In genomic region chr1:119046429-119047039, GRCh38 we compare ENCODE assay signal across 12 cellular contexts. TPM values are rescaled to one million over a fixed set of nuclear protein-coding genes. Genes with fewer than 3 reads are reported as not detected.
DNase-seq lines count a peak whose midpoint lies in the region; ATAC-seq and TF ChIP-seq lines count a peak whose summit lies in the region.
"Had no signal": no experiment of that assay in that cellular context is flagged by ENCODE, and none has a peak within 500 bp of the region (broad histone marks: within the 10 kb centered on the region; RNA-seq: fewer than 3 reads in every experiment).

No MANE protein-coding gene starts in this region.

- peak overlapping the region; percentile 28 to 42 for H3K27ac ChIP-seq in ascending aorta
- peak overlapping the region; percentile 27 for H3K27ac ChIP-seq in rectal smooth muscle tissue (ENCODE audit: low read depth, low read length)
- H3K27ac ChIP-seq: body of pancreas had no signal

- intact Hi-C loops in ascending aorta (cut with DNase I) = loop anchor here (5.0 kb wide), 1 partner anchor 96 kb away; the partner anchor contains the start of gene WARS2
- intact Hi-C loops in Right ventricle myocardium superior (cut with DNase I) = no loop called here

- no peak overlapping the region for H3K27ac Mint-ChIP-seq in stimulated activated naive CD8-positive, alpha-beta T cell treated with anti-CD3 and anti-CD28 coated beads, Interleukin-15, amount 100 ng/mL, for 72 hours

- no peaks in the 10 kb centered on the region for H3K9me3 ChIP-seq in ascending aorta
- H3K9me3 ChIP-seq: body of pancreas had no signal

- H3K4me1 ChIP-seq in ascending aorta (no peaks in the 10 kb centered on the region), rectal smooth muscle tissue (ENCODE audit: control insufficient read depth, insufficient read depth, low read length) (no peaks in the 10 kb centered on the region)
- H3K4me1 ChIP-seq: body of pancreas had no signal

- peak; percentile 4 for DNase-seq in Ammon's horn (ENCODE audit: low spot score)
- no peak for DNase-seq in ascending aorta (ENCODE audit: low spot score in 2 of 2)
- DNase-seq in Right ventricle myocardium superior = peak; percentile 57
- DNase-seq in ureter (ENCODE audit: low spot score) = no peak
- no peak for DNase-seq in stimulated activated naive CD8-positive, alpha-beta T cell treated with anti-CD3 and anti-CD28 coated beads, Interleukin-15, amount 100 ng/mL, for 72 hours
- DNase-seq: left colon, MV-4-11, NCI-H510A had no signal

- peak; percentile 50 for ATAC-seq in Right ventricle myocardium superior (ENCODE audit: poor library complexity)
- ATAC-seq in GM19463 (IDR thresholded peaks at IDR 0.05; ENCODE audit: unreplicated experiment) = no peak
- no peak for ATAC-seq in HG02610 (IDR thresholded peaks at IDR 0.05; ENCODE audit: unreplicated experiment)
- no peak for ATAC-seq in stimulated activated naive CD8-positive, alpha-beta T cell treated with anti-CD3 and anti-CD28 coated beads, Interleukin-15, amount 100 ng/mL, for 72 hours
- ATAC-seq: body of pancreas, left colon had no signal

- H3K27me3 Mint-ChIP-seq in stimulated activated naive CD8-positive, alpha-beta T cell treated with anti-CD3 and anti-CD28 coated beads, Interleukin-15, amount 100 ng/mL, for 72 hours = no peaks in the 10 kb centered on the region

- no peaks in the 10 kb centered on the region for H3K4me1 Mint-ChIP-seq in stimulated activated naive CD8-positive, alpha-beta T cell treated with anti-CD3 and anti-CD28 coated beads, Interleukin-15, amount 100 ng/mL, for 72 hours

- no peak overlapping the region for H3K4me3 Mint-ChIP-seq in stimulated activated naive CD8-positive, alpha-beta T cell treated with anti-CD3 and anti-CD28 coated beads, Interleukin-15, amount 100 ng/mL, for 72 hours

- H3K4me3 ChIP-seq in ascending aorta (peak overlapping the region in 1 of 2 donors; percentile 29), rectal smooth muscle tissue (ENCODE audit: low read length) (no peak overlapping the region)
- H3K4me3 ChIP-seq: body of pancreas had no signal

- H3K9me3 Mint-ChIP-seq in stimulated activated naive CD8-positive, alpha-beta T cell treated with anti-CD3 and anti-CD28 coated beads, Interleukin-15, amount 100 ng/mL, for 72 hours = peaks cover 9% of the 10 kb centered on the region in 2 donors

- TF ChIP-seq CTCF in ascending aorta (IDR thresholded peaks at IDR 0.05) = no peak

- peaks cover 0 to 15% of the 10 kb centered on the region in 2 donors for H3K36me3 ChIP-seq in ascending aorta
- H3K36me3 ChIP-seq in rectal smooth muscle tissue (ENCODE audit: control insufficient read depth, insufficient read depth, low read length) = no peaks in the 10 kb centered on the region

- H3K9ac ChIP-seq in rectal smooth muscle tissue (ENCODE audit: low read length) = no peak overlapping the region

- H3K27me3 ChIP-seq in ascending aorta (no peaks in the 10 kb centered on the region), rectal smooth muscle tissue (ENCODE audit: control insufficient read depth, insufficient read depth, low read length) (no peaks in the 10 kb centered on the region)
- H3K27me3 ChIP-seq: body of pancreas had no signal

RNA-seq across cellular contexts. Expression of gene TBX15, which starts 58.4 kb away (rescaled TPM):
- total RNA-seq in ascending aorta (1.8 TPM), Right ventricle myocardium superior (0.43 TPM), ureter (not detected)
- total RNA-seq: body of pancreas, left colon had no signal

Comparison
In these comparisons a context has a peak if more than half of its experiments do, and no peak if none do; other contexts are left out.
1. DNase-seq: peak in Ammon's horn (single experiment) and Right ventricle myocardium superior (single experiment); none in ascending aorta (0 of 2), ureter (single experiment) and stimulated activated naive CD8-positive, alpha-beta T cell treated with anti-CD3 and anti-CD28 coated beads, Interleukin-15, amount 100 ng/mL, for 72 hours (0 of 2).